Comparison of ENCODE assay signal across 8 cellular contexts in genomic region chr4:10018818-10019438, GRCh38. TPM values are rescaled to one million over a fixed set of nuclear protein-coding genes. Genes with fewer than 3 reads are reported as not detected.
DNase-seq lines count a peak whose midpoint lies in the region; TF ChIP-seq lines count a peak whose summit lies in the region.

No MANE protein-coding gene starts in this region.

- TF ChIP-seq EP300 in tibial nerve (IDR thresholded peaks at IDR 0.05) = peak; percentile 93 to 94

- H3K27me3 ChIP-seq in MG63 (no peaks in the 10 kb centered on the region), SU-DHL-6 (ENCODE audit: low read length) (no peaks in the 10 kb centered on the region), adipocyte (replicated peaks; ENCODE audit: control insufficient read depth, insufficient read depth, low read length) (peaks cover 9% of the 10 kb centered on the region), trophoblast cell (ENCODE audit: insufficient read depth, low read length) (no peaks in the 10 kb centered on the region), tibial nerve (no peaks in the 10 kb centered on the region)

- no peak overlapping the region for H2AK5ac ChIP-seq in trophoblast cell (ENCODE audit: low read length)

- H3K9me2 ChIP-seq in SU-DHL-6 (replicated peaks; ENCODE audit: insufficient read depth, low read length) = no peaks in the 10 kb centered on the region

- H3K4me2 ChIP-seq in SU-DHL-6 (ENCODE audit: low read depth, low read length, poor library complexity, severe bottlenecking) (peak overlapping the region; percentile 41), trophoblast cell (ENCODE audit: low read length) (peak overlapping the region; percentile 54)

- peak overlapping the region; percentile 21 for H2BK12ac ChIP-seq in trophoblast cell (ENCODE audit: low read length)

- H3K18ac ChIP-seq in trophoblast cell (ENCODE audit: low read length) = peak overlapping the region; percentile 50

- H4K8ac ChIP-seq in trophoblast cell (ENCODE audit: low read depth, low read length) = peak overlapping the region; percentile 98

- peak overlapping the region; percentile 59 for H2BK120ac ChIP-seq in trophoblast cell (ENCODE audit: insufficient read depth, low read length, poor library complexity)

- no peaks in the 10 kb centered on the region for H3F3A ChIP-seq in SU-DHL-6 (ENCODE audit: insufficient read depth)

- H3K9ac ChIP-seq in SU-DHL-6 (ENCODE audit: low read length) (peak overlapping the region; percentile 43), adipocyte (ENCODE audit: low read length) (peak overlapping the region; percentile 77), trophoblast cell (ENCODE audit: low read length) (peak overlapping the region; percentile 12)

- TF ChIP-seq POLR2A in tibial nerve (IDR thresholded peaks at IDR 0.05) = peak; percentile 38 to 70

- intact Hi-C loops in cardiac septum (cut with DNase I) = loop anchor here (1.0 to 5.0 kb wide), 5 partner anchors 13 to 327 kb away; partner anchors contain the start of gene WDR1

- peak overlapping the region; percentile 73 for H4K91ac ChIP-seq in trophoblast cell (ENCODE audit: low read depth, low read length)

- H3K4me1 ChIP-seq in adipocyte (ENCODE audit: control insufficient read depth, insufficient read depth, low read length) (peaks cover 11% of the 10 kb centered on the region), trophoblast cell (ENCODE audit: control insufficient read depth in 1 of 2, insufficient read depth in 2 of 2, low read length in 2 of 2) (peaks cover 13 to 22% of the 10 kb centered on the region in 2 experiments), tibial nerve (peaks cover 0 to 63% (median 13%) of the 10 kb centered on the region in 4 donors)

- peak overlapping the region; percentile 71 for H4K12ac ChIP-seq in trophoblast cell (ENCODE audit: low read depth, low read length)

- peak; percentile 42 for DNase-seq in GDM1 (lab: John Stamatoyannopoulos, UW)
- DNase-seq in H4 (ENCODE audit: low spot score) = peak; percentile 85
- DNase-seq in MG63 = peak; percentile 88
- DNase-seq in adipocyte (ENCODE audit: low read depth) = peak; percentile 84
- peak; percentile 98 for DNase-seq in cardiac septum (ENCODE audit: low spot score)
- DNase-seq in trophoblast cell = peak; percentile 97 to 98
- DNase-seq in tibial nerve (ENCODE audit: low spot score in 2 of 2) = peak; percentile 90 to 94

- no peak overlapping the region for H3K4ac ChIP-seq in trophoblast cell (ENCODE audit: low read depth, low read length)

- H3K36me3 ChIP-seq in MG63 (no peaks in the 10 kb centered on the region), SU-DHL-6 (ENCODE audit: low read length) (no peaks in the 10 kb centered on the region), adipocyte (ENCODE audit: control insufficient read depth, insufficient read depth, low read length, severe bottlenecking) (no peaks in the 10 kb centered on the region), trophoblast cell (ENCODE audit: control insufficient read depth in 1 of 2, insufficient read depth in 2 of 2, low read length in 2 of 2) (no peaks in the 10 kb centered on the region), tibial nerve (no peaks in the 10 kb centered on the region)

- peak overlapping the region; percentile 26 for H3K4me3 ChIP-seq in MG63
- no peak overlapping the region for H3K4me3 ChIP-seq in SU-DHL-6 (ENCODE audit: insufficient read depth, low read length, poor library complexity, severe bottlenecking)
- H3K4me3 ChIP-seq in adipocyte (ENCODE audit: low read length) = peak overlapping the region; percentile 83
- peak overlapping the region; percentile 71 for H3K4me3 ChIP-seq in trophoblast cell (ENCODE audit: low read depth, low read length)
- H3K4me3 ChIP-seq in tibial nerve = peak overlapping the region; percentile 28 to 50 (median 38)

- no peaks in the 10 kb centered on the region for H4K20me1 ChIP-seq in SU-DHL-6 (ENCODE audit: low read depth, low read length)

- peak overlapping the region; percentile 86 for H2AFZ ChIP-seq in SU-DHL-6 (ENCODE audit: low read depth, low read length, severe bottlenecking)
- H2AFZ ChIP-seq in trophoblast cell (ENCODE audit: insufficient read depth, low read length, poor library complexity) = peak overlapping the region; percentile 83

- no peak overlapping the region for H3K27ac ChIP-seq in SU-DHL-6 (ENCODE audit: low read depth, low read length)
- H3K27ac ChIP-seq in trophoblast cell (ENCODE audit: low read depth, low read length) = no peak overlapping the region
- peak overlapping the region; percentile 82 to 92 (median 87) for H3K27ac ChIP-seq in tibial nerve

- peak overlapping the region; percentile 24 for H2BK5ac ChIP-seq in trophoblast cell (ENCODE audit: low read depth, low read length, poor library complexity)

- peaks cover 8% of the 10 kb centered on the region for H3K79me1 ChIP-seq in trophoblast cell (ENCODE audit: low read length)

- H3K79me2 ChIP-seq in SU-DHL-6 (ENCODE audit: insufficient read depth, low read length) (no peaks in the 10 kb centered on the region), trophoblast cell (ENCODE audit: control insufficient read depth, insufficient read depth, low read length, poor library complexity) (peaks cover 3% of the 10 kb centered on the region)

- H3K23ac ChIP-seq in trophoblast cell (ENCODE audit: low read length) = no peak overlapping the region

- H3K9me3 ChIP-seq in MG63 (no peaks in the 10 kb centered on the region), SU-DHL-6 (ENCODE audit: insufficient read depth, low read length) (no peaks in the 10 kb centered on the region), adipocyte (ENCODE audit: control insufficient read depth, low read length) (no peaks in the 10 kb centered on the region), trophoblast cell (ENCODE audit: insufficient read depth, low read depth, low read length) (peaks cover 3% of the 10 kb centered on the region), tibial nerve (no peaks in the 10 kb centered on the region)

- TF ChIP-seq CTCF in SU-DHL-6 (IDR thresholded peaks at IDR 0.05; ENCODE audit: insufficient read depth, low read length, poor library complexity, severe bottlenecking) (peak; percentile 94), tibial nerve (IDR thresholded peaks at IDR 0.05) (peak; percentile 98 to 99 (median 99))

- no CpG with 5 or more reads among the region's 51 CpGs for WGBS in trophoblast cell (ENCODE audit: extremely low coverage, insufficient coverage, insufficient read length)
- 3 to 5% methylated on average over 41 to 50 of the region's 51 CpGs for WGBS in tibial nerve, 2 donors

- H3K14ac ChIP-seq in trophoblast cell (ENCODE audit: low read length) = peak overlapping the region; percentile 0

RNA-seq across cellular contexts. Expression of gene SLC2A9, which starts 2.4 kb away (rescaled TPM):
- total RNA-seq in H4 (2014; rRNA removed; shearing (Covaris generic)) = 0.35 TPM in 1 of 2 replicates, not detected in the other
- not detected in 2 replicates for total RNA-seq in MG63 (2014; rRNA removed; shearing (Covaris generic); ENCODE audit: low replicate concordance)
- total RNA-seq in cardiac septum (5.5 TPM), tibial nerve (10 to 100 TPM in 1 of 4 donors, 1 to 10 TPM in 3; 2.7 to 10.7 (median 6.0) TPM)
- 0.82 and 1.1 TPM in 2 replicates for polyA plus RNA-seq in trophoblast cell (2013)

Comparison
In these comparisons a context has a peak if more than half of its experiments do, and no peak if none do; other contexts are left out.
1. DNase-seq: peak in every context shown above with its lines; median percentile 98 in cardiac septum; 98 in trophoblast cell; 92 in tibial nerve; 88 in MG63; 85 in H4; 84 in adipocyte; 42 in GDM1.
2. H3K27ac ChIP-seq: peak in tibial nerve (4 of 4); none in SU-DHL-6 (single experiment) and trophoblast cell (single experiment).
3. H3K9ac ChIP-seq: peak in every context shown above with its lines; median percentile 77 in adipocyte; 43 in SU-DHL-6; 12 in trophoblast cell.